1 cellular context compared by ENCODE assay signal in the genomic region with DNA sequence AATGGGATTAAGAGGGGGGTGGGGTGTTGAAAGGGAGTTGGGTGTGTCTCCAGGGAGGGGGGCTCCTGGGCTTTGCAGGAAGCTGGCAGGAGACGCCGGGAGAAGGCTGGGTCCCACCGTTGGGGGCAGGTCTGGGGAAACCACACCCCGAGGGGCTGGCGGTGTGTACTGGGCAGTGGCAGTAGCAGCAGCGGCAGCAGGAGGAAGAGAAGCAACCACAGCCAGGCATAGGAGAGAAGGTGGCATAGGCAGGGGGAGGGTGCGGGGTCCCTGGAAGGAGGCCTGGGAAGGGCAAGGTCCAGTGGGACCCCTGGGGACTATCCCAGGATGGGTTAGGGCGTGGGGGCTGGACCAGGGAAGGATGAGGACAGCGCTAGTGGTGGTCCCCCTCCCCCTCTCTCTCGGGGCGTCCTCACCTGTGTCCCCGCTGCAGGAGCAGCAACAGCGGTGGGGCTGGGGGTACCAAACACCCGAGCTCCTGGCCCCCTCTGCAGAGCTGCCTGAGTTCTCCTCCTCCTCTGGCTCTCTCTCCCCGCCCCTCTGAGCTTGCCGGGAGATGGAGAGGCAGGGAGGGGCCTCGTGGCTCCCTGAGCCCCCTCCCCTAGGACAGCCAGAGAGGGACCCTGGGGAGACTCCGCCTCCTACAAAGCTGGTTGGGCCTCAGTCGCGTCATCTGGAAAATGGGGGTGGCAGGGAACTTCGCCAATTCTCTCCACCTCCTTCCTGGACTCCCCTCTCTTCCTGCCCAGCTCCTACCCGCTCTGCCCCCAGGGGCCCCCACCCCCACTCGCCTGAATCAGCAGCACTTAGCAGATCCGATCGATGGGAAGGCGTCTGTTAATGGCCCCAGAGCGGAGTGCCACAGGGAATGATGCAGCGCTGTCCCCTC.
TF ChIP-seq lines count a peak whose summit lies in the region.

TSS of gene KCND1 (minus strand) at position 520 of the 889 bp plus-strand sequence. CDS start 1,573 bp downstream, outside the sequence.

TF ChIP-seq in HCT116, 20 proteins besides CTCF, POLR2A, EP300 and RAD21 (continued from another document):
- TF ChIP-seq, protein P1, sequence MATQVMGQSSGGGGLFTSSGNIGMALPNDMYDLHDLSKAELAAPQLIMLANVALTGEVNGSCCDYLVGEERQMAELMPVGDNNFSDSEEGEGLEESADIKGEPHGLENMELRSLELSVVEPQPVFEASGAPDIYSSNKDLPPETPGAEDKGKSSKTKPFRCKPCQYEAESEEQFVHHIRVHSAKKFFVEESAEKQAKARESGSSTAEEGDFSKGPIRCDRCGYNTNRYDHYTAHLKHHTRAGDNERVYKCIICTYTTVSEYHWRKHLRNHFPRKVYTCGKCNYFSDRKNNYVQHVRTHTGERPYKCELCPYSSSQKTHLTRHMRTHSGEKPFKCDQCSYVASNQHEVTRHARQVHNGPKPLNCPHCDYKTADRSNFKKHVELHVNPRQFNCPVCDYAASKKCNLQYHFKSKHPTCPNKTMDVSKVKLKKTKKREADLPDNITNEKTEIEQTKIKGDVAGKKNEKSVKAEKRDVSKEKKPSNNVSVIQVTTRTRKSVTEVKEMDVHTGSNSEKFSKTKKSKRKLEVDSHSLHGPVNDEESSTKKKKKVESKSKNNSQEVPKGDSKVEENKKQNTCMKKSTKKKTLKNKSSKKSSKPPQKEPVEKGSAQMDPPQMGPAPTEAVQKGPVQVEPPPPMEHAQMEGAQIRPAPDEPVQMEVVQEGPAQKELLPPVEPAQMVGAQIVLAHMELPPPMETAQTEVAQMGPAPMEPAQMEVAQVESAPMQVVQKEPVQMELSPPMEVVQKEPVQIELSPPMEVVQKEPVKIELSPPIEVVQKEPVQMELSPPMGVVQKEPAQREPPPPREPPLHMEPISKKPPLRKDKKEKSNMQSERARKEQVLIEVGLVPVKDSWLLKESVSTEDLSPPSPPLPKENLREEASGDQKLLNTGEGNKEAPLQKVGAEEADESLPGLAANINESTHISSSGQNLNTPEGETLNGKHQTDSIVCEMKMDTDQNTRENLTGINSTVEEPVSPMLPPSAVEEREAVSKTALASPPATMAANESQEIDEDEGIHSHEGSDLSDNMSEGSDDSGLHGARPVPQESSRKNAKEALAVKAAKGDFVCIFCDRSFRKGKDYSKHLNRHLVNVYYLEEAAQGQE (IDR thresholded peaks at IDR 0.05; ENCODE audit: low read depth), result no peak
- TF ChIP-seq JUND (IDR thresholded peaks at IDR 0.05), result no peak
